In genomic region chr1:12622506-12622905, GRCh38 we compare ENCODE assay signal across 21 cellular contexts. TPM values are rescaled to one million over a fixed set of nuclear protein-coding genes. Genes with fewer than 3 reads are reported as not detected.
DNase-seq lines count a peak whose midpoint lies in the region; ATAC-seq and TF ChIP-seq lines count a peak whose summit lies in the region.
"Had no signal": no experiment of that assay in that cellular context is flagged by ENCODE, and none has a peak within 500 bp of the region (broad histone marks: within the 10 kb centered on the region; RNA-seq: fewer than 3 reads in every experiment).

No MANE protein-coding gene starts in this region.

- H3K9me3 ChIP-seq in stomach, result no peaks in the 10 kb centered on the region
- H3K9me3 ChIP-seq: left lung, MG63 had no signal

- H3K36me3 Mint-ChIP-seq in mesothelial cell of epicardium, result no peaks in the 10 kb centered on the region

- TF ChIP-seq CTCF in mesothelial cell of epicardium (IDR thresholded peaks at IDR 0.05; ENCODE audit: unreplicated experiment) (no peak), stomach (IDR thresholded peaks at IDR 0.05) (no peak)

- peak overlapping the region; percentile 34 for H3K4me3 Mint-ChIP-seq in mesothelial cell of epicardium
- H3K4me3 Mint-ChIP-seq: CD4-positive, alpha-beta T cell had no signal

- H3K36me3 ChIP-seq in stomach, result no peaks in the 10 kb centered on the region
- H3K36me3 ChIP-seq: left lung, MG63 had no signal

- no peaks in the 10 kb centered on the region for H3K27me3 Mint-ChIP-seq in mesothelial cell of epicardium (ENCODE audit: low read depth)
- H3K27me3 Mint-ChIP-seq: CD4-positive, alpha-beta T cell had no signal

- TF ChIP-seq EP300 in Ishikawa (IDR thresholded peaks at IDR 0.05; ENCODE audit: borderline replicate concordance), result peak; percentile 27; the same call in 1 of the 2 replicates
- no peak for TF ChIP-seq EP300 in stomach (IDR thresholded peaks at IDR 0.05)

- intact Hi-C loops in stomach (cut with DNase I; ENCODE audit: low total_unique reads), result loop anchor here (10.0 kb wide), 1 partner anchor 308 kb away; no protein-coding TSS in a partner anchor

- H3K4me1 Mint-ChIP-seq in mesothelial cell of epicardium, result peaks cover 69% of the 10 kb centered on the region

- H3K27ac Mint-ChIP-seq in mesothelial cell of epicardium, result peak overlapping the region; percentile 100
- H3K27ac Mint-ChIP-seq: CD4-positive, alpha-beta T cell had no signal

- TF ChIP-seq POLR2A in stomach (IDR thresholded peaks at IDR 0.05), result no peak

- DNase-seq in mesothelial cell of epicardium (ENCODE audit: low spot score in 2 of 2, unreplicated experiment in 2 of 2) (peak in 1 of 2 experiments; percentile 39), stomach (peak; percentile 76), NCI-H2029 treated with DMSO at 0.1 percent for 48 hours (lab: John Stamatoyannopoulos, UW) (no peak), OCI-M2 (lab: John Stamatoyannopoulos, UW; ENCODE audit: unreplicated experiment) (no peak)
- no peak for DNase-seq in activated CD4-positive, CD25-positive, alpha-beta regulatory T cell treated with anti-CD3 and anti-CD28 coated beads, Interleukin-2, amount 50 U/mL, for 72 hours
- DNase-seq: activated CD4-positive, alpha-beta T cell treated with anti-CD3 and anti-CD28 coated beads for 4 hours; activated gamma-delta T cell treated with Interleukin-2 at 50 U/mL for 16 hours; amniotic stem cell; CD4-positive, alpha-beta T cell; foreskin melanocyte; GM23248; left lung; MG63; NCI-H187 treated with DMSO at 0.1 percent for 48 hours; NCI-H446 treated with DMSO at 0.1 percent for 48 hours; NK-92 treated with Interleukin-12 subunit alpha and Interleukin-12 subunit beta, amount 100 ng/mL, for 24 hours had no signal

- WGBS in stomach, 5 donors, result 34 to 57% (median 35%) methylated on average over 12 of the region's 12 CpGs

- H3K27me3 ChIP-seq in stomach, result no peaks in the 10 kb centered on the region
- H3K27me3 ChIP-seq: MG63 had no signal

- ATAC-seq in HG03460 (IDR thresholded peaks at IDR 0.05; ENCODE audit: unreplicated experiment), result no peak
- ATAC-seq: left lung had no signal

- peaks cover 31 to 58% (median 50%) of the 10 kb centered on the region in 4 donors for H3K4me1 ChIP-seq in stomach

- no peak overlapping the region for H3K4me3 ChIP-seq in stomach
- H3K4me3 ChIP-seq: GM23248, left lung, MG63 had no signal

- H3K9me3 Mint-ChIP-seq in mesothelial cell of epicardium, result no peaks in the 10 kb centered on the region
- H3K9me3 Mint-ChIP-seq: CD4-positive, alpha-beta T cell had no signal

- H3K27ac ChIP-seq in cingulate gyrus (ENCODE audit: low read depth, low read length), result peak overlapping the region; percentile 29
- H3K27ac ChIP-seq in stomach, result peak overlapping the region; percentile 59 to 98 (median 75)
- H3K27ac ChIP-seq: GM23248, left lung had no signal

- TF ChIP-seq RAD21 in Ishikawa (IDR thresholded peaks at IDR 0.05; ENCODE audit: low read depth), result no peak

TF ChIP-seq in Ishikawa, 13 proteins besides CTCF, POLR2A, EP300 and RAD21:
- TF ChIP-seq USF1 (IDR thresholded peaks at IDR 0.05), result no peak
- no peak for TF ChIP-seq FOXM1 (IDR thresholded peaks at IDR 0.05; ENCODE audit: borderline replicate concordance, low read depth)
- peak; percentile 67 for TF ChIP-seq NFIC (IDR thresholded peaks at IDR 0.05)
- TF ChIP-seq MAX (IDR thresholded peaks at IDR 0.05), result no peak
- TF ChIP-seq TAF1 (IDR thresholded peaks at IDR 0.05; ENCODE audit: low read depth), result no peak
- no peak for TF ChIP-seq YY1 (IDR thresholded peaks at IDR 0.05; ENCODE audit: low read depth)
- TF ChIP-seq CREB1 (IDR thresholded peaks at IDR 0.05; ENCODE audit: low read depth), result no peak

RNA-seq across cellular contexts. Expression of gene DHRS3, which starts 4.5 kb away (rescaled TPM):
- 1,067 to 1,086 TPM (median 1,071 TPM) in 3 replicates for total RNA-seq in mesothelial cell of epicardium
- 100 to 1,000 TPM in 1 of 5 donors, 10 to 100 TPM in 4; 15.1 to 103 (median 54.2) TPM for total RNA-seq in stomach
- 100 to 1,000 TPM in 1 of 3 donors, 10 to 100 TPM in 2; 50.2 to 102 (median 62.2) TPM for polyA plus RNA-seq in stomach

RNA-seq across cellular contexts. Expression of gene AADACL4, which starts 21.4 kb away (rescaled TPM):
- 0.31 to 0.36 TPM (median 0.31 TPM) in 3 replicates for total RNA-seq in mesothelial cell of epicardium
- total RNA-seq in stomach, result not detected
- polyA plus RNA-seq in stomach, result not detected
- total RNA-seq: CD4-positive, alpha-beta T cell; GM23248; left lung; osteoblast; RPMI7951 had no signal
- polyA plus RNA-seq: GM23248 had no signal

Comparison
In these comparisons a context has a peak if more than half of its experiments do, and no peak if none do; other contexts are left out.
1. RNA of gene DHRS3, which starts 4.5 kb away (total RNA-seq): 1,067 to 1,086 TPM in mesothelial cell of epicardium; 15.1 to 103 TPM in stomach; every median in the first group is over 10 times any median in the second.